Comparison of ENCODE assay signal across 1 cellular context in genomic region chr9:15333376-15333881, GRCh38.
TF ChIP-seq lines count a peak whose summit lies in the region.

No MANE protein-coding gene starts in this region.

TF ChIP-seq in HepG2, 621 proteins besides CTCF, POLR2A, EP300 and RAD21 (continued from another document and continues in another):
- TF ChIP-seq ZBTB10 (CRISPR knock-in tag; IDR thresholded peaks at IDR 0.05; ENCODE audit: borderline replicate concordance) = no peak
- TF ChIP-seq GATAD1 (CRISPR knock-in tag; IDR thresholded peaks at IDR 0.05) = 0 out of 2 replicates have a peak, but pooled peaks have one; percentile 31
- peak; percentile 54; the same call in 1 of the 2 replicates for TF ChIP-seq MED13 (CRISPR knock-in tag; IDR thresholded peaks at IDR 0.05)
- TF ChIP-seq ZFP36L1 (CRISPR knock-in tag; IDR thresholded peaks at IDR 0.05) = no peak
- TF ChIP-seq ZNF83 (CRISPR knock-in tag; IDR thresholded peaks at IDR 0.05; ENCODE audit: borderline replicate concordance) = no peak
- TF ChIP-seq AHR (CRISPR knock-in tag; IDR thresholded peaks at IDR 0.05) = no peak
- no peak for TF ChIP-seq PRDM10 (CRISPR knock-in tag; IDR thresholded peaks at IDR 0.05; ENCODE audit: low read depth)
- TF ChIP-seq SRSF9 (IDR thresholded peaks at IDR 0.05; ENCODE audit: borderline replicate concordance, insufficient read depth, low read depth, low read length, poor library complexity, severe bottlenecking) = no peak
- TF ChIP-seq ZNF101 (CRISPR knock-in tag; IDR thresholded peaks at IDR 0.05; ENCODE audit: borderline replicate concordance, low read depth) = no peak
- no peak for TF ChIP-seq TFDP1 (CRISPR knock-in tag; IDR thresholded peaks at IDR 0.05; ENCODE audit: borderline replicate concordance)
- TF ChIP-seq PRMT3 (CRISPR knock-in tag; IDR thresholded peaks at IDR 0.05; ENCODE audit: borderline replicate concordance, low read depth) = no peak
- TF ChIP-seq RXRB (CRISPR knock-in tag; IDR thresholded peaks at IDR 0.05; ENCODE audit: borderline replicate concordance) = peak; percentile 79
- TF ChIP-seq, protein P1, sequence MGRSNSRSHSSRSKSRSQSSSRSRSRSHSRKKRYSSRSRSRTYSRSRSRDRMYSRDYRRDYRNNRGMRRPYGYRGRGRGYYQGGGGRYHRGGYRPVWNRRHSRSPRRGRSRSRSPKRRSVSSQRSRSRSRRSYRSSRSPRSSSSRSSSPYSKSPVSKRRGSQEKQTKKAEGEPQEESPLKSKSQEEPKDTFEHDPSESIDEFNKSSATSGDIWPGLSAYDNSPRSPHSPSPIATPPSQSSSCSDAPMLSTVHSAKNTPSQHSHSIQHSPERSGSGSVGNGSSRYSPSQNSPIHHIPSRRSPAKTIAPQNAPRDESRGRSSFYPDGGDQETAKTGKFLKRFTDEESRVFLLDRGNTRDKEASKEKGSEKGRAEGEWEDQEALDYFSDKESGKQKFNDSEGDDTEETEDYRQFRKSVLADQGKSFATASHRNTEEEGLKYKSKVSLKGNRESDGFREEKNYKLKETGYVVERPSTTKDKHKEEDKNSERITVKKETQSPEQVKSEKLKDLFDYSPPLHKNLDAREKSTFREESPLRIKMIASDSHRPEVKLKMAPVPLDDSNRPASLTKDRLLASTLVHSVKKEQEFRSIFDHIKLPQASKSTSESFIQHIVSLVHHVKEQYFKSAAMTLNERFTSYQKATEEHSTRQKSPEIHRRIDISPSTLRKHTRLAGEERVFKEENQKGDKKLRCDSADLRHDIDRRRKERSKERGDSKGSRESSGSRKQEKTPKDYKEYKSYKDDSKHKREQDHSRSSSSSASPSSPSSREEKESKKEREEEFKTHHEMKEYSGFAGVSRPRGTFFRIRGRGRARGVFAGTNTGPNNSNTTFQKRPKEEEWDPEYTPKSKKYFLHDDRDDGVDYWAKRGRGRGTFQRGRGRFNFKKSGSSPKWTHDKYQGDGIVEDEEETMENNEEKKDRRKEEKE (IDR thresholded peaks at IDR 0.05) = no peak
- TF ChIP-seq, protein P2, sequence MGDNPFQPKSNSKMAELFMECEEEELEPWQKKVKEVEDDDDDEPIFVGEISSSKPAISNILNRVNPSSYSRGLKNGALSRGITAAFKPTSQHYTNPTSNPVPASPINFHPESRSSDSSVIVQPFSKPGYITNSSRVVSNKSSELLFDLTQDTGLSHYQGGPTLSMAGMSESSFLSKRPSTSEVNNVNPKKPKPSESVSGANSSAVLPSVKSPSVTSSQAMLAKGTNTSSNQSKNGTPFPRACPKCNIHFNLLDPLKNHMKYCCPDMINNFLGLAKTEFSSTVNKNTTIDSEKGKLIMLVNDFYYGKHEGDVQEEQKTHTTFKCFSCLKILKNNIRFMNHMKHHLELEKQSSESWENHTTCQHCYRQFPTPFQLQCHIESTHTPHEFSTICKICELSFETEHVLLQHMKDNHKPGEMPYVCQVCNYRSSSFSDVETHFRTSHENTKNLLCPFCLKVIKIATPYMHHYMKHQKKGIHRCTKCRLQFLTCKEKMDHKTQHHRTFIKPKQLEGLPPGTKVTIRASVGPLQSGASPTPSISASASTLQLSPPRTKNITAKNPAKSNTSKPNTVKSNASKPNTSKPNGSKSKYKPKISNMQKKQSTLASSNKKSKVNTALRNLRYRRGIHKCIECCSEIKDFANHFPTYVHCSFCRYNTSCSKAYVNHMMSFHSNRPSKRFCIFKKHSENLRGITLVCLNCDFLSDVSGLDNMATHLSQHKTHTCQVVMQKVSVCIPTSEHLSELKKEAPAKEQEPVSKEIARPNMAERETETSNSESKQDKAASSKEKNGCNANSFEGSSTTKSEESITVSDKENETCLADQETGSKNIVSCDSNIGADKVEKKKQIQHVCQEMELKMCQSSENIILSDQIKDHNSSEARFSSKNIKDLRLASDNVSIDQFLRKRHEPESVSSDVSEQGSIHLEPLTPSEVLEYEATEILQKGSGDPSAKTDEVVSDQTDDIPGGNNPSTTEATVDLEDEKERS (CRISPR knock-in tag; IDR thresholded peaks at IDR 0.05) = no peak
- no peak for TF ChIP-seq NFYB (CRISPR knock-in tag; IDR thresholded peaks at IDR 0.05)
- no peak for TF ChIP-seq EED (CRISPR knock-in tag; IDR thresholded peaks at IDR 0.05)
- TF ChIP-seq CHCHD3 (CRISPR knock-in tag; IDR thresholded peaks at IDR 0.05) = no peak
- TF ChIP-seq GLMP (CRISPR knock-in tag; IDR thresholded peaks at IDR 0.05; ENCODE audit: borderline replicate concordance) = no peak
- peak; percentile 27 for TF ChIP-seq MED8 (CRISPR knock-in tag; IDR thresholded peaks at IDR 0.05; ENCODE audit: insufficient replicate concordance)
- TF ChIP-seq SIN3B (IDR thresholded peaks at IDR 0.05; ENCODE audit: low read length) = no peak
- no peak for TF ChIP-seq NFE2L1 (CRISPR knock-in tag; IDR thresholded peaks at IDR 0.05; ENCODE audit: borderline replicate concordance)
- TF ChIP-seq ZNF501 (CRISPR knock-in tag; IDR thresholded peaks at IDR 0.05) = no peak
- TF ChIP-seq ZFP37 (CRISPR knock-in tag; IDR thresholded peaks at IDR 0.05; ENCODE audit: borderline replicate concordance) = no peak
- TF ChIP-seq ONECUT2 (CRISPR knock-in tag; IDR thresholded peaks at IDR 0.05) = no peak
- no peak for TF ChIP-seq ZNF546 (CRISPR knock-in tag; conservative IDR thresholded peaks at IDR 0.05)
- TF ChIP-seq ZNF781 (CRISPR knock-in tag; IDR thresholded peaks at IDR 0.05; ENCODE audit: borderline replicate concordance, not compliant biosample characterization) = no peak
- TF ChIP-seq SMAD9 (CRISPR knock-in tag; IDR thresholded peaks at IDR 0.05) = no peak
- TF ChIP-seq ZNF883 (CRISPR knock-in tag; IDR thresholded peaks at IDR 0.05; ENCODE audit: not compliant biosample characterization) = no peak
- TF ChIP-seq ZNF33A (CRISPR knock-in tag; IDR thresholded peaks at IDR 0.05; ENCODE audit: borderline replicate concordance) = no peak
- TF ChIP-seq IRF9 (CRISPR knock-in tag; IDR thresholded peaks at IDR 0.05; ENCODE audit: borderline replicate concordance) = no peak
- TF ChIP-seq ZC3H4 (CRISPR knock-in tag; IDR thresholded peaks at IDR 0.05; ENCODE audit: borderline replicate concordance) = no peak
- TF ChIP-seq, protein P3, sequence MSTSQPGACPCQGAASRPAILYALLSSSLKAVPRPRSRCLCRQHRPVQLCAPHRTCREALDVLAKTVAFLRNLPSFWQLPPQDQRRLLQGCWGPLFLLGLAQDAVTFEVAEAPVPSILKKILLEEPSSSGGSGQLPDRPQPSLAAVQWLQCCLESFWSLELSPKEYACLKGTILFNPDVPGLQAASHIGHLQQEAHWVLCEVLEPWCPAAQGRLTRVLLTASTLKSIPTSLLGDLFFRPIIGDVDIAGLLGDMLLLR (CRISPR knock-in tag; IDR thresholded peaks at IDR 0.05) = no peak
- TF ChIP-seq, protein P4, sequence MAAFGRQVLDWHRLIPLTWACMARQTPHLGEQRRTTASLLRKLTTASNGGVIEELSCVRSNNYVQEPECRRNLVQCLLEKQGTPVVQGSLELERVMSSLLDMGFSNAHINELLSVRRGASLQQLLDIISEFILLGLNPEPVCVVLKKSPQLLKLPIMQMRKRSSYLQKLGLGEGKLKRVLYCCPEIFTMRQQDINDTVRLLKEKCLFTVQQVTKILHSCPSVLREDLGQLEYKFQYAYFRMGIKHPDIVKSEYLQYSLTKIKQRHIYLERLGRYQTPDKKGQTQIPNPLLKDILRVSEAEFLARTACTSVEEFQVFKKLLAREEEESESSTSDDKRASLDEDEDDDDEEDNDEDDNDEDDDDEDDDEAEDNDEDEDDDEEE (CRISPR knock-in tag; IDR thresholded peaks at IDR 0.05) = no peak
- TF ChIP-seq ZKSCAN8 (CRISPR knock-in tag; IDR thresholded peaks at IDR 0.05; ENCODE audit: borderline replicate concordance) = peak; percentile 50; the same call in 1 of the 2 replicates
- no peak for TF ChIP-seq ZNF512 (CRISPR knock-in tag; IDR thresholded peaks at IDR 0.05)
